In the genomic region with DNA sequence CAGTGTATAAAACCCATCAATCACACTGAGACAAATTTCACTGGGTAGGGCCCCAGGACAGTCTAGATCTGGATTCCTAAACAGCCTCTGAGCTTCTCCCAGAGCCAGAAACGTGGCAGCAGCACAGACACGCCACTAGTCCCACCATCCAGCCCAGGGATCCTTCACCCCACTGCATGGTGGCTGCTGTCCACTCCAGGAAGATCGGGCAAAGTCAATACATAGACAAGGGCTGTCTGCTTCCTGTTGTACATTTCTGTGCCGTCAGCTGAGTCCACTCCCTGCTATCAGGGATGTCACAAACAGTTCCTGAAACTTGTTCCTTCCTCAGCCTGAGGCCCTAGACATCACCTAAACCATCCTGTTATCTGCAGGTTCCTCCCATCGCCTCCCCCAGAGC, we compare ENCODE assay signal across 33 cellular contexts.
"Had no signal": no experiment of that assay in that cellular context is flagged by ENCODE, and none has a peak within 500 bp of the region (broad histone marks: within the 10 kb centered on the region; RNA-seq: fewer than 3 reads in every experiment).

No MANE protein-coding gene starts in this region.

- H3K9me3 Mint-ChIP-seq: activated CD4-positive, alpha-beta memory T cell treated with anti-CD3 and anti-CD28 coated beads for 36 hours; activated T-cell treated with anti-CD3 and anti-CD28 coated beads, Interleukin-2, amount 50 U/mL, for 4 hours; brain had no signal

- H3K4me1 Mint-ChIP-seq: activated CD4-positive, alpha-beta T cell treated with anti-CD3 and anti-CD28 coated beads for 36 hours; activated naive CD4-positive, alpha-beta T cell treated with anti-CD3 and anti-CD28 coated beads, Interleukin-2, amount 10 ng/mL, durations not matched to agents 7 days and 5 days; activated naive CD8-positive, alpha-beta T cell treated with anti-CD3 and anti-CD28 coated beads, Interleukin-2, amount 50 U/mL, for 24 hours had no signal

- H3K27ac ChIP-seq: SJSA1 had no signal

- H3K4me3 ChIP-seq: SJSA1 had no signal

- H3K9me3 ChIP-seq: SJSA1, SK-N-SH had no signal

- H3K36me3 ChIP-seq: SJSA1 had no signal

- DNase-seq: activated CD4-positive, alpha-beta memory T cell treated with anti-CD3 and anti-CD28 coated beads for 36 hours; activated CD4-positive, alpha-beta T cell treated with anti-CD3 and anti-CD28 coated beads for 36 hours; activated CD4-positive, alpha-beta T cell treated with anti-CD3 and anti-CD28 coated beads, Interleukin-2, amount 50 U/mL, for 1 hour; activated CD8-positive, alpha-beta memory T cell treated with anti-CD3 and anti-CD28 coated beads, Interleukin-2, amount 50 U/mL, for 4 hours; activated effector memory CD4-positive, alpha-beta T cell treated with Interleukin-2 at 50 U/mL for 16 hours; activated naive CD4-positive, alpha-beta T cell treated with anti-CD3 and anti-CD28 coated beads, Interleukin-2, amount 10 ng/mL, durations not matched to agents 7 days and 5 days; activated naive CD8-positive, alpha-beta T cell treated with anti-CD3 and anti-CD28 coated beads, Interleukin-2, amount 50 U/mL, for 24 hours; activated T-cell treated with anti-CD3 and anti-CD28 coated beads for 4 hours; activated T-cell treated with anti-CD3 and anti-CD28 coated beads, Interleukin-2, amount 50 U/mL, for 4 hours; anterior cingulate cortex; caudate nucleus; Kasumi-1; KG1; MM.1S; MV-4-11; NCI-H1092; NCI-H1436 treated with DMSO at 0.1 percent for 48 hours; NCI-H1694 treated with DMSO at 0.1 percent for 48 hours; NCI-H2029 treated with DMSO at 0.1 percent for 48 hours; NCI-H2107; NCI-H2171; NCI-H510A; NCI-H526; NCI-H748 treated with DMSO at 0.1 percent for 48 hours; SHP77 treated with DMSO at 0.1 percent for 48 hours; SK-N-SH; SW 1271 had no signal

- H3K27me3 Mint-ChIP-seq: activated CD4-positive, alpha-beta T cell treated with anti-CD3 and anti-CD28 coated beads for 36 hours; activated naive CD4-positive, alpha-beta T cell treated with anti-CD3 and anti-CD28 coated beads, Interleukin-2, amount 10 ng/mL, durations not matched to agents 7 days and 5 days; activated naive CD8-positive, alpha-beta T cell treated with anti-CD3 and anti-CD28 coated beads, Interleukin-2, amount 50 U/mL, for 24 hours had no signal

- H3K27me3 ChIP-seq: SJSA1 had no signal

- H3K36me3 Mint-ChIP-seq: activated CD4-positive, alpha-beta memory T cell treated with anti-CD3 and anti-CD28 coated beads for 36 hours; activated naive CD4-positive, alpha-beta T cell treated with anti-CD3 and anti-CD28 coated beads, Interleukin-2, amount 10 ng/mL, durations not matched to agents 7 days and 5 days; activated naive CD8-positive, alpha-beta T cell; WTC11 had no signal

- H3K4me3 Mint-ChIP-seq: activated CD4-positive, alpha-beta memory T cell treated with anti-CD3 and anti-CD28 coated beads for 36 hours; activated CD4-positive, alpha-beta T cell treated with anti-CD3 and anti-CD28 coated beads for 36 hours; activated naive CD4-positive, alpha-beta T cell treated with anti-CD3 and anti-CD28 coated beads, Interleukin-2, amount 10 ng/mL, durations not matched to agents 7 days and 5 days; activated naive CD8-positive, alpha-beta T cell; activated naive CD8-positive, alpha-beta T cell treated with anti-CD3 and anti-CD28 coated beads, Interleukin-2, amount 50 U/mL, for 24 hours; activated T-cell treated with anti-CD3 and anti-CD28 coated beads, Interleukin-2, amount 50 U/mL, for 4 hours; brain; WTC11 had no signal

- ATAC-seq: activated CD4-positive, alpha-beta T cell treated with anti-CD3 and anti-CD28 coated beads for 36 hours; activated CD4-positive, CD25-positive, alpha-beta regulatory T cell treated with anti-CD3 and anti-CD28 coated beads, Interleukin-2, amount 50 U/mL, for 24 hours; activated naive CD8-positive, alpha-beta T cell treated with anti-CD3 and anti-CD28 coated beads, Interleukin-2, amount 50 U/mL, for 24 hours; activated T-cell treated with anti-CD3 and anti-CD28 coated beads, Interleukin-2, amount 50 U/mL, for 4 hours; Panc1; WTC11 had no signal

- H3K27ac Mint-ChIP-seq: activated CD4-positive, alpha-beta memory T cell treated with anti-CD3 and anti-CD28 coated beads for 36 hours; activated CD4-positive, alpha-beta T cell treated with anti-CD3 and anti-CD28 coated beads for 36 hours; activated naive CD4-positive, alpha-beta T cell treated with anti-CD3 and anti-CD28 coated beads, Interleukin-2, amount 10 ng/mL, durations not matched to agents 7 days and 5 days; activated naive CD8-positive, alpha-beta T cell; activated naive CD8-positive, alpha-beta T cell treated with anti-CD3 and anti-CD28 coated beads, Interleukin-2, amount 50 U/mL, for 24 hours; WTC11 had no signal
